17 cellular contexts compared by ENCODE assay signal in the genomic region with DNA sequence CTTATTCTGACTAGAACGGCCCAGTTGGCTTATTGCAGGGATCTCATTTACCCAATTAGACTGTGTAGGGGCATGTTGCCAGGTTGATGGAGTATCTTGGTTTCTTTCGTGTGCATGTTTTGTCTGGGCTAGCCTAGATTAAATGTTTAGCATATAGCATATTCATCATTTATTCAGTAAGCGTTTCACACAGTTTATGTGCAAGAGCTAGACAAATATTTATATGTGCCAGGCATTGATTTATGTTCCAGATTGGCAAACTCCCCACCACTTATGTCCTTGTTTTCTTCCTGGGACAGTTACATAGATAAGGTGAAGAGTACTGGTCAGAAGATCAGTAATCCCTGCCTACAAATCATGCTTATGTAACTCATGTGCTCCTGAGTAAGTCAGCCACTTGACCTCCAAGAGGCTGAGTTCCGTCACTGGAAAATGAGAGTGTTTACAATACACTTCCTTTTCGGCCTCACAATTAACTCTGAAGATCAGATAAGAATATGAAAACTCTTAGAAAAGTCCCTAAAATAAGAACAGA. TPM values are rescaled to one million over a fixed set of nuclear protein-coding genes. Genes with fewer than 3 reads are reported as not detected.
DNase-seq lines count a peak whose midpoint lies in the region; ATAC-seq, FAIRE-seq and TF ChIP-seq lines count a peak whose summit lies in the region.
"Had no signal": no experiment of that assay in that cellular context is flagged by ENCODE, and none has a peak within 500 bp of the region (broad histone marks: within the 10 kb centered on the region; RNA-seq: fewer than 3 reads in every experiment).

No MANE protein-coding gene starts in this region.

- TF ChIP-seq POLR2A in body of pancreas (IDR thresholded peaks at IDR 0.05): no peak

- no peaks in the 10 kb centered on the region for H3K27me3 ChIP-seq in body of pancreas
- H3K27me3 ChIP-seq in upper lobe of right lung: no peaks in the 10 kb centered on the region
- H3K27me3 ChIP-seq: breast epithelium, esophagus squamous epithelium had no signal

- FAIRE-seq in D721Med (lab: Jason Lieb, UNC): no peak
- FAIRE-seq: A549 had no signal

- no peaks in the 10 kb centered on the region for H3K4me1 Mint-ChIP-seq in effector memory CD8-positive, alpha-beta T cell (ENCODE audit: low read depth in 2 of 2)

- H3K27me3 Mint-ChIP-seq in effector memory CD8-positive, alpha-beta T cell: no peaks in the 10 kb centered on the region

- DNase-seq in NCI-H82 (lab: John Stamatoyannopoulos, UW) (peak; percentile 1), NCI-H82 treated with DMSO at 0.1 percent for 48 hours (lab: John Stamatoyannopoulos, UW; ENCODE audit: unreplicated experiment) (no peak), body of pancreas (no peak), left kidney (ENCODE audit: low read depth, low spot score) (peak; percentile 39), upper lobe of right lung (no peak), D721Med (ENCODE audit: insufficient read length, low spot score) (no peak), iPS-NIHi11 (ENCODE audit: low spot score) (no peak)
- no peak for DNase-seq in effector memory CD8-positive, alpha-beta T cell
- DNase-seq: activated CD4-positive, CD25-positive, alpha-beta regulatory T cell; activated T-cell treated with anti-CD3 and anti-CD28 coated beads, Interleukin-2, amount 50 U/mL, for 4 hours; EL; esophagus squamous epithelium; NCI-H526; SIG-M5 had no signal

- H3K27ac ChIP-seq in body of pancreas (no peak overlapping the region), upper lobe of right lung (peak overlapping the region; percentile 43)
- H3K27ac ChIP-seq: A549, breast epithelium, parathyroid adenoma had no signal

- H3K9me3 Mint-ChIP-seq in effector memory CD8-positive, alpha-beta T cell: no peaks in the 10 kb centered on the region
- H3K9me3 Mint-ChIP-seq: activated T-cell treated with anti-CD3 and anti-CD28 coated beads, Interleukin-2, amount 50 U/mL, for 4 hours had no signal

- intact Hi-C loops in body of pancreas (cut with DNase I): no loop called here
- intact Hi-C loops in upper lobe of right lung (cut with DNase I): no loop called here

- H3K4me1 ChIP-seq in body of pancreas: peaks cover 7% of the 10 kb centered on the region
- H3K4me1 ChIP-seq in upper lobe of right lung: peaks cover 7% of the 10 kb centered on the region
- H3K4me1 ChIP-seq: A549, breast epithelium, parathyroid adenoma had no signal

- WGBS in body of pancreas, 2 donors: 29 to 36% methylated on average over 5 of the region's 5 CpGs

- TF ChIP-seq CTCF in body of pancreas (IDR thresholded peaks at IDR 0.05): no peak
- TF ChIP-seq CTCF in upper lobe of right lung (IDR thresholded peaks at IDR 0.05): no peak
- TF ChIP-seq CTCF in D721Med (IDR thresholded peaks at IDR 0.05; ENCODE audit: insufficient read depth, missing control alignments): no peak

- ATAC-seq in body of pancreas: peak; percentile 55
- ATAC-seq in upper lobe of right lung: peak; percentile 94
- no peak for ATAC-seq in effector memory CD8-positive, alpha-beta T cell (replicated peaks)
- ATAC-seq: A549; activated T-cell treated with anti-CD3 and anti-CD28 coated beads, Interleukin-2, amount 50 U/mL, for 4 hours had no signal

- no peak overlapping the region for H3K4me3 Mint-ChIP-seq in effector memory CD8-positive, alpha-beta T cell
- H3K4me3 Mint-ChIP-seq: activated T-cell treated with anti-CD3 and anti-CD28 coated beads, Interleukin-2, amount 50 U/mL, for 4 hours had no signal

- H3K4me3 ChIP-seq in body of pancreas (no peak overlapping the region), upper lobe of right lung (no peak overlapping the region)
- H3K4me3 ChIP-seq: A549, breast epithelium, esophagus squamous epithelium had no signal

- H3K36me3 ChIP-seq in body of pancreas (replicated peaks in 1 of 2; ENCODE audit: insufficient read depth in 1 of 2, low read depth in 2 of 2): peaks cover 0 to 1% of the 10 kb centered on the region in 2 donors
- H3K36me3 ChIP-seq in upper lobe of right lung: peaks cover 49% of the 10 kb centered on the region
- H3K36me3 ChIP-seq: breast epithelium had no signal

- H3K36me3 Mint-ChIP-seq in effector memory CD8-positive, alpha-beta T cell (ENCODE audit: insufficient read depth): peaks cover 23% of the 10 kb centered on the region

- H3K9me3 ChIP-seq in body of pancreas (no peaks in the 10 kb centered on the region), upper lobe of right lung (no peaks in the 10 kb centered on the region)
- H3K9me3 ChIP-seq: A549, breast epithelium, esophagus squamous epithelium had no signal

- H3K27ac Mint-ChIP-seq in effector memory CD8-positive, alpha-beta T cell: no peak overlapping the region

RNA-seq across cellular contexts. Expression of a gene that starts 57.2 kb away (rescaled TPM):
- total RNA-seq in body of pancreas: 10 to 100 TPM; 46.4 to 62.6 TPM
- total RNA-seq in upper lobe of right lung: 98.2 TPM

Comparison
In these comparisons a context has a peak if more than half of its experiments do, and no peak if none do; other contexts are left out.
1. DNase-seq: peak in NCI-H82 (single experiment) and left kidney (single experiment); none in NCI-H82 treated with DMSO at 0.1 percent for 48 hours (single experiment), body of pancreas (0 of 4), upper lobe of right lung (single experiment), D721Med (single experiment), iPS-NIHi11 (single experiment) and effector memory CD8-positive, alpha-beta T cell (0 of 3).